ENCODE assay signal across 17 cellular contexts in the genomic region with DNA sequence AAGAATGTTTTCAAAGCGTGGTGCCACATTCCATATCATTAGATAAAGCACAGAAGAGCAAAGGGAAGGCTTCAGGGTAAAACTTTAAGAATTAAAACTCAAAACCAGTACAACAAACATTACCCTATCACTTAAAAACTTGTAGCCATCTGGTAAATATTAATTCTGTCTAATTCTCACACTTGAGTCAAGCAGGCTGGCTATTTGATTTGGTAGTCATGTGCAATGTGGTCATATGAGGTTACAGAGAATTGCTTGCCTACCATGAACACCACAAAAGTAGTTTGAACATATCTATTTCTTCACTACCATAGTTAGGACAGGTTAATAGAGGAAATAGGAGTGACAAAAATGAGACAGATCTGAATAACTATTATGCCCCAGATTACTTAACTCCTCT.
"Had no signal": no experiment of that assay in that cellular context is flagged by ENCODE, and none has a peak within 500 bp of the region (broad histone marks: within the 10 kb centered on the region; RNA-seq: fewer than 3 reads in every experiment).

No MANE protein-coding gene starts in this region.

- H3K27ac Mint-ChIP-seq: activated CD4-positive, alpha-beta memory T cell treated with anti-CD3 and anti-CD28 coated beads for 36 hours; activated naive CD4-positive, alpha-beta T cell treated with anti-CD3 and anti-CD28 coated beads, Interleukin-2, amount 50 U/mL, for 72 hours; neural progenitor cell; stimulated activated effector memory CD8-positive, alpha-beta T cell treated with anti-CD3 and anti-CD28 coated beads, Interleukin-12 subunit alpha, Interleukin-12 subunit beta, amount 100 ng/mL, for 72 hours had no signal

- H2AFZ ChIP-seq: neural progenitor cell had no signal

- ATAC-seq: activated naive CD4-positive, alpha-beta T cell treated with anti-CD3 and anti-CD28 coated beads, Interleukin-2, amount 50 U/mL, for 72 hours; activated T-cell treated with anti-CD3 and anti-CD28 coated beads, Interleukin-2, amount 50 U/mL, for 4 hours; esophagus mucosa; stimulated activated effector memory CD8-positive, alpha-beta T cell treated with anti-CD3 and anti-CD28 coated beads, Interleukin-12 subunit alpha, Interleukin-12 subunit beta, amount 100 ng/mL, for 72 hours had no signal

- H3K9me3 ChIP-seq: right atrium auricular region, tibial artery, vagina had no signal

- H3K4me1 Mint-ChIP-seq: neural progenitor cell; stimulated activated effector memory CD8-positive, alpha-beta T cell treated with anti-CD3 and anti-CD28 coated beads, Interleukin-12 subunit alpha, Interleukin-12 subunit beta, amount 100 ng/mL, for 72 hours had no signal

- H3K9me3 Mint-ChIP-seq: activated CD4-positive, alpha-beta memory T cell treated with anti-CD3 and anti-CD28 coated beads for 36 hours; activated naive CD4-positive, alpha-beta T cell treated with anti-CD3 and anti-CD28 coated beads, Interleukin-2, amount 50 U/mL, for 72 hours; activated T-cell treated with anti-CD3 and anti-CD28 coated beads, Interleukin-2, amount 50 U/mL, for 4 hours; mesothelial cell of epicardium; neural progenitor cell; stimulated activated effector memory CD8-positive, alpha-beta T cell treated with anti-CD3 and anti-CD28 coated beads, Interleukin-12 subunit alpha, Interleukin-12 subunit beta, amount 100 ng/mL, for 72 hours had no signal

- H3K36me3 ChIP-seq: brain microvascular endothelial cell, neural progenitor cell, right atrium auricular region, tibial artery, vagina had no signal

- H3K4me2 ChIP-seq: neural progenitor cell, smooth muscle cell had no signal

- H3K4me3 ChIP-seq: neural progenitor cell, right atrium auricular region, smooth muscle cell, tibial artery, vagina had no signal

- DNase-seq: activated CD4-positive, alpha-beta memory T cell treated with anti-CD3 and anti-CD28 coated beads for 36 hours; activated CD4-positive, alpha-beta T cell treated with anti-CD3 and anti-CD28 coated beads for 1 hour; activated effector memory CD4-positive, alpha-beta T cell treated with anti-CD3 and anti-CD28 coated beads, Interleukin-2, amount 50 U/mL, for 16 hours; activated T-cell treated with anti-CD3 and anti-CD28 coated beads, Interleukin-2, amount 50 U/mL, for 4 hours; amygdala; brain microvascular endothelial cell; dermis blood vessel endothelial cell; kidney; tibial artery had no signal

- H3K36me3 Mint-ChIP-seq: activated CD4-positive, alpha-beta memory T cell treated with anti-CD3 and anti-CD28 coated beads for 36 hours; activated naive CD4-positive, alpha-beta T cell treated with anti-CD3 and anti-CD28 coated beads, Interleukin-2, amount 50 U/mL, for 72 hours; mesothelial cell of epicardium; neural progenitor cell; stimulated activated effector memory CD8-positive, alpha-beta T cell treated with anti-CD3 and anti-CD28 coated beads, Interleukin-12 subunit alpha, Interleukin-12 subunit beta, amount 100 ng/mL, for 72 hours had no signal

- H3K4me3 Mint-ChIP-seq: activated CD4-positive, alpha-beta memory T cell treated with anti-CD3 and anti-CD28 coated beads for 36 hours; activated T-cell treated with anti-CD3 and anti-CD28 coated beads, Interleukin-2, amount 50 U/mL, for 4 hours; mesothelial cell of epicardium; neural progenitor cell; stimulated activated effector memory CD8-positive, alpha-beta T cell treated with anti-CD3 and anti-CD28 coated beads, Interleukin-12 subunit alpha, Interleukin-12 subunit beta, amount 100 ng/mL, for 72 hours had no signal

- H3K9ac ChIP-seq: neural progenitor cell had no signal

- H3K27ac ChIP-seq: brain microvascular endothelial cell, neural progenitor cell, right atrium auricular region, tibial artery, vagina had no signal

- H3K27me3 ChIP-seq: brain microvascular endothelial cell, neural progenitor cell, right atrium auricular region, tibial artery, vagina had no signal

- H3K4me1 ChIP-seq: neural progenitor cell, right atrium auricular region, tibial artery had no signal
